Comparison of ENCODE assay signal across 1 cellular context in the genomic region with DNA sequence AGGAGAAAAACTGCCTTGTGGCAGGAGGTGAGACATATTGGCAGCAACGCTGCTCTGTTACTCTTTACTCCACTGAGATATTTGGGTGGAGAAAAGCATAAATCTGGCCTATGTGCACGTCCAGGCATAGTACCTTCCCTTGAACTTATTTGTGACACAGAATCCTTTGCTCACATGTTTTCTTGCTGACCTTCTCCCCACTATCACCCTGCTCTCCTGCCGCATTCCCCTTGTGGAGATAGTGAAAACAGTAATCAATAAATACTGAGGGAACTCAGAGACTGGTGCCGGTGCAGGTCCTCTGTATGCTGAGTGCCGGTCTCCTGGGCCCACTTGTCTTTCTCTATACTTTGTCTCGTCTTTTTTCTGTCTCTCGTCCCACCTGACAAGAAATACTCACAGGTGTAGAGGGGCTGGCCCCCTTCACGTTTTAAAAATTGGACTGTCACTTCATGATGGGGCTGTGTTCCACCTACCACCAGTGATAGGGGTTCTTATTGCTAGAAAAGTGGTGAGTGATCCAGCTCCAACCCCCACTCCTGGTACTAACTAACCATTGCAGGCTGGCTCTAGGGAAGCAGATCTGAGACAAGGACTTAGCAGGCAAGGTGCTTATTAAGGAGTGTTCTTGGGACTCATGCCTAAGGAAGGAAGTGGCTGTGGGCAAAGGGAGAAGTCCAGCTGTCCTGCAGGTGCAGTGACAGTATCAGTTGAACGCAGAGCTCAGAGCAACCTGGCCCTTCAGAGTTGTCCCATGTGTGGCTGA.
TF ChIP-seq lines count a peak whose summit lies in the region.

No MANE protein-coding gene starts in this region.

TF ChIP-seq in K562, 482 proteins besides CTCF, POLR2A, EP300 and RAD21:
- TF ChIP-seq ZNF707 (CRISPR knock-in tag; conservative IDR thresholded peaks at IDR 0.05) (peak; percentile 95), CBX3 (IDR thresholded peaks at IDR 0.05; ENCODE audit: borderline replicate concordance in 1 of 2, low read length in 2 of 2) (peak in 1 of 2 experiments; percentile 70; a peak in 2 of 3 replicates)
- TF ChIP-seq, protein P1, sequence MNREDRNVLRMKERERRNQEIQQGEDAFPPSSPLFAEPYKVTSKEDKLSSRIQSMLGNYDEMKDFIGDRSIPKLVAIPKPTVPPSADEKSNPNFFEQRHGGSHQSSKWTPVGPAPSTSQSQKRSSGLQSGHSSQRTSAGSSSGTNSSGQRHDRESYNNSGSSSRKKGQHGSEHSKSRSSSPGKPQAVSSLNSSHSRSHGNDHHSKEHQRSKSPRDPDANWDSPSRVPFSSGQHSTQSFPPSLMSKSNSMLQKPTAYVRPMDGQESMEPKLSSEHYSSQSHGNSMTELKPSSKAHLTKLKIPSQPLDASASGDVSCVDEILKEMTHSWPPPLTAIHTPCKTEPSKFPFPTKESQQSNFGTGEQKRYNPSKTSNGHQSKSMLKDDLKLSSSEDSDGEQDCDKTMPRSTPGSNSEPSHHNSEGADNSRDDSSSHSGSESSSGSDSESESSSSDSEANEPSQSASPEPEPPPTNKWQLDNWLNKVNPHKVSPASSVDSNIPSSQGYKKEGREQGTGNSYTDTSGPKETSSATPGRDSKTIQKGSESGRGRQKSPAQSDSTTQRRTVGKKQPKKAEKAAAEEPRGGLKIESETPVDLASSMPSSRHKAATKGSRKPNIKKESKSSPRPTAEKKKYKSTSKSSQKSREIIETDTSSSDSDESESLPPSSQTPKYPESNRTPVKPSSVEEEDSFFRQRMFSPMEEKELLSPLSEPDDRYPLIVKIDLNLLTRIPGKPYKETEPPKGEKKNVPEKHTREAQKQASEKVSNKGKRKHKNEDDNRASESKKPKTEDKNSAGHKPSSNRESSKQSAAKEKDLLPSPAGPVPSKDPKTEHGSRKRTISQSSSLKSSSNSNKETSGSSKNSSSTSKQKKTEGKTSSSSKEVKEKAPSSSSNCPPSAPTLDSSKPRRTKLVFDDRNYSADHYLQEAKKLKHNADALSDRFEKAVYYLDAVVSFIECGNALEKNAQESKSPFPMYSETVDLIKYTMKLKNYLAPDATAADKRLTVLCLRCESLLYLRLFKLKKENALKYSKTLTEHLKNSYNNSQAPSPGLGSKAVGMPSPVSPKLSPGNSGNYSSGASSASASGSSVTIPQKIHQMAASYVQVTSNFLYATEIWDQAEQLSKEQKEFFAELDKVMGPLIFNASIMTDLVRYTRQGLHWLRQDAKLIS (CRISPR knock-in tag; IDR thresholded peaks at IDR 0.05) = no peak
